Comparison of ENCODE assay signal across 36 cellular contexts in genomic region chr10:125628251-125629049, GRCh38. TPM values are rescaled to one million over a fixed set of nuclear protein-coding genes. Genes with fewer than 3 reads are reported as not detected.
"Had no signal": no experiment of that assay in that cellular context is flagged by ENCODE, and none has a peak within 500 bp of the region (broad histone marks: within the 10 kb centered on the region; RNA-seq: fewer than 3 reads in every experiment).

No MANE protein-coding gene starts in this region.

- H3K4me3 Mint-ChIP-seq: activated B cell treated with CpG ODN at 0.5 μM for 24 hours; activated CD4-positive, alpha-beta memory T cell treated with anti-CD3 and anti-CD28 coated beads for 36 hours; activated CD4-positive, alpha-beta T cell treated with anti-CD3 and anti-CD28 coated beads, Interleukin-2, amount 10 ng/mL, durations not matched to agents 24 days and 14 days; activated CD8-positive, alpha-beta T cell treated with anti-CD3 and anti-CD28 coated beads for 36 hours; activated naive CD4-positive, alpha-beta T cell treated with anti-CD3 and anti-CD28 coated beads, Interleukin-2, amount 10 ng/mL, durations not matched to agents 7 days and 5 days; activated naive CD4-positive, alpha-beta T cell treated with anti-CD3 and anti-CD28 coated beads, Interleukin-2, amount 50 U/mL, for 24 hours; activated naive CD8-positive, alpha-beta T cell; activated naive CD8-positive, alpha-beta T cell treated with anti-CD3 and anti-CD28 coated beads, Interleukin-2, amount 10 ng/mL, durations not matched to agents 7 days and 5 days; activated naive CD8-positive, alpha-beta T cell treated with anti-CD3 and anti-CD28 coated beads, Interleukin-2, amount 50 U/mL, for 24 hours; activated T-cell treated with anti-CD3 and anti-CD28 coated beads, Interleukin-2, amount 50 U/mL, for 24 hours; brain; T-cell; T-helper 17 cell had no signal

- H3K4me1 ChIP-seq: ascending aorta had no signal

- H3K27me3 ChIP-seq: ascending aorta had no signal

- H3K4me3 ChIP-seq: ascending aorta had no signal

- DNase-seq: activated B cell treated with CpG ODN at 0.5 μM for 24 hours; activated CD4-positive, alpha-beta memory T cell treated with anti-CD3 and anti-CD28 coated beads for 36 hours; activated CD4-positive, alpha-beta T cell treated with anti-CD3 and anti-CD28 coated beads for 4 hours; activated CD4-positive, alpha-beta T cell treated with anti-CD3 and anti-CD28 coated beads, Interleukin-2, amount 10 ng/mL, durations not matched to agents 24 days and 14 days; activated CD4-positive, alpha-beta T cell treated with anti-CD3 and anti-CD28 coated beads, Interleukin-2, amount 50 U/mL, for 1 hour; activated CD4-positive, alpha-beta T cell treated with anti-CD3 and anti-CD28 coated beads, Interleukin-2, amount 50 U/mL, for 4 hours; activated CD4-positive, CD25-positive, alpha-beta regulatory T cell treated with anti-CD3 and anti-CD28 coated beads, Interleukin-2, amount 50 U/mL, for 72 hours; activated CD8-positive, alpha-beta memory T cell treated with anti-CD3 and anti-CD28 coated beads, Interleukin-2, amount 50 U/mL, for 48 hours; activated CD8-positive, alpha-beta T cell treated with anti-CD3 and anti-CD28 coated beads for 36 hours; activated effector memory CD4-positive, alpha-beta T cell treated with Interleukin-2 at 50 U/mL for 16 hours; activated gamma-delta T cell; activated naive CD4-positive, alpha-beta T cell treated with anti-CD3 and anti-CD28 coated beads, Interleukin-2, amount 10 ng/mL, durations not matched to agents 7 days and 5 days; activated naive CD4-positive, alpha-beta T cell treated with Interleukin-2 at 50 U/mL for 16 hours; activated naive CD8-positive, alpha-beta T cell treated with anti-CD3 and anti-CD28 coated beads, Interleukin-2, amount 10 ng/mL, durations not matched to agents 7 days and 5 days; activated naive CD8-positive, alpha-beta T cell treated with anti-CD3 and anti-CD28 coated beads, Interleukin-2, amount 50 U/mL, for 24 hours; activated T-cell treated with anti-CD3 and anti-CD28 coated beads, Interleukin-2, amount 50 U/mL, for 24 hours; activated T-cell treated with anti-CD3 and anti-CD28 coated beads, Interleukin-2, amount 50 U/mL, for 48 hours; amygdala; anterior cingulate cortex; central memory CD4-positive, alpha-beta T cell; T-cell; T-helper 17 cell; T1000 had no signal

- H3K27ac Mint-ChIP-seq: activated B cell treated with CpG ODN at 0.5 μM for 24 hours; activated CD4-positive, alpha-beta memory T cell treated with anti-CD3 and anti-CD28 coated beads for 36 hours; activated CD4-positive, alpha-beta T cell treated with anti-CD3 and anti-CD28 coated beads, Interleukin-2, amount 10 ng/mL, durations not matched to agents 24 days and 14 days; activated CD8-positive, alpha-beta T cell treated with anti-CD3 and anti-CD28 coated beads for 36 hours; activated naive CD4-positive, alpha-beta T cell treated with anti-CD3 and anti-CD28 coated beads, Interleukin-2, amount 10 ng/mL, durations not matched to agents 7 days and 5 days; activated naive CD4-positive, alpha-beta T cell treated with anti-CD3 and anti-CD28 coated beads, Interleukin-2, amount 50 U/mL, for 24 hours; activated naive CD8-positive, alpha-beta T cell; activated naive CD8-positive, alpha-beta T cell treated with anti-CD3 and anti-CD28 coated beads, Interleukin-2, amount 10 ng/mL, durations not matched to agents 7 days and 5 days; activated naive CD8-positive, alpha-beta T cell treated with anti-CD3 and anti-CD28 coated beads, Interleukin-2, amount 50 U/mL, for 24 hours; activated T-cell treated with anti-CD3 and anti-CD28 coated beads, Interleukin-2, amount 50 U/mL, for 24 hours; activated T-helper 2 cell treated with anti-CD3 and anti-CD28 coated beads, Interferon-gamma antibody, Interleukin-2, Interleukin-4, amounts not matched to agents 10 μg/mL and 5 μg/mL and 100 μg/mL, durations not matched to agents 14 hours and 24 hours and 36 hours; brain; T-cell; T-helper 17 cell had no signal

- ATAC-seq: activated CD8-positive, alpha-beta T cell treated with anti-CD3 and anti-CD28 coated beads for 36 hours; activated naive CD8-positive, alpha-beta T cell treated with anti-CD3 and anti-CD28 coated beads, Interleukin-2, amount 50 U/mL, for 24 hours; T-cell; T-helper 17 cell had no signal

- H3K36me3 Mint-ChIP-seq: activated CD4-positive, alpha-beta memory T cell treated with anti-CD3 and anti-CD28 coated beads for 36 hours; activated naive CD4-positive, alpha-beta T cell treated with anti-CD3 and anti-CD28 coated beads, Interleukin-2, amount 10 ng/mL, durations not matched to agents 7 days and 5 days; activated naive CD4-positive, alpha-beta T cell treated with anti-CD3 and anti-CD28 coated beads, Interleukin-2, amount 50 U/mL, for 24 hours; activated naive CD8-positive, alpha-beta T cell; activated naive CD8-positive, alpha-beta T cell treated with anti-CD3 and anti-CD28 coated beads, Interleukin-2, amount 10 ng/mL, durations not matched to agents 7 days and 5 days; brain; T-cell had no signal

- H3K9me3 Mint-ChIP-seq: activated B cell treated with CpG ODN at 0.5 μM for 24 hours; activated CD4-positive, alpha-beta memory T cell treated with anti-CD3 and anti-CD28 coated beads for 36 hours; activated CD4-positive, alpha-beta T cell treated with anti-CD3 and anti-CD28 coated beads, Interleukin-2, amount 10 ng/mL, durations not matched to agents 24 days and 14 days; activated CD8-positive, alpha-beta T cell treated with anti-CD3 and anti-CD28 coated beads for 36 hours; activated naive CD4-positive, alpha-beta T cell treated with anti-CD3 and anti-CD28 coated beads, Interleukin-2, amount 10 ng/mL, durations not matched to agents 7 days and 5 days; activated naive CD4-positive, alpha-beta T cell treated with anti-CD3 and anti-CD28 coated beads, Interleukin-2, amount 50 U/mL, for 24 hours; activated naive CD8-positive, alpha-beta T cell treated with anti-CD3 and anti-CD28 coated beads, Interleukin-2, amount 10 ng/mL, durations not matched to agents 7 days and 5 days; activated naive CD8-positive, alpha-beta T cell treated with anti-CD3 and anti-CD28 coated beads, Interleukin-2, amount 50 U/mL, for 24 hours; activated T-cell treated with anti-CD3 and anti-CD28 coated beads, Interleukin-2, amount 50 U/mL, for 24 hours; activated T-helper 2 cell treated with anti-CD3 and anti-CD28 coated beads, Interferon-gamma antibody, Interleukin-2, Interleukin-4, amounts not matched to agents 10 μg/mL and 5 μg/mL and 100 μg/mL, durations not matched to agents 14 hours and 24 hours and 36 hours; T-cell had no signal

- H3K27ac ChIP-seq: ascending aorta, VCaP had no signal

- H3K9me3 ChIP-seq: ascending aorta had no signal

- H3K36me3 ChIP-seq: ascending aorta had no signal

- H3K27me3 Mint-ChIP-seq: activated naive CD8-positive, alpha-beta T cell treated with anti-CD3 and anti-CD28 coated beads, Interleukin-2, amount 10 ng/mL, durations not matched to agents 7 days and 5 days; brain had no signal

- FAIRE-seq: TTC549 had no signal

- H3K4me1 Mint-ChIP-seq: activated B cell treated with CpG ODN at 0.5 μM for 24 hours; activated CD4-positive, alpha-beta T cell treated with anti-CD3 and anti-CD28 coated beads, Interleukin-2, amount 10 ng/mL, durations not matched to agents 24 days and 14 days; activated naive CD4-positive, alpha-beta T cell treated with anti-CD3 and anti-CD28 coated beads, Interleukin-2, amount 10 ng/mL, durations not matched to agents 7 days and 5 days; activated naive CD4-positive, alpha-beta T cell treated with anti-CD3 and anti-CD28 coated beads, Interleukin-2, amount 50 U/mL, for 24 hours; activated naive CD8-positive, alpha-beta T cell treated with anti-CD3 and anti-CD28 coated beads, Interleukin-2, amount 10 ng/mL, durations not matched to agents 7 days and 5 days; activated naive CD8-positive, alpha-beta T cell treated with anti-CD3 and anti-CD28 coated beads, Interleukin-2, amount 50 U/mL, for 24 hours; T-cell; T-helper 17 cell had no signal

RNA-seq across cellular contexts. Expression of gene TEX36, which starts 54.5 kb away (rescaled TPM):
- total RNA-seq: activated B cell treated with CpG ODN at 0.5 μM for 24 hours; activated CD4-positive, alpha-beta memory T cell treated with anti-CD3 and anti-CD28 coated beads for 36 hours; activated CD4-positive, alpha-beta T cell treated with anti-CD3 and anti-CD28 coated beads, Interleukin-2, amount 10 ng/mL, durations not matched to agents 24 days and 14 days; activated CD8-positive, alpha-beta memory T cell treated with anti-CD3 and anti-CD28 coated beads for 36 hours; activated CD8-positive, alpha-beta T cell treated with anti-CD3 and anti-CD28 coated beads for 36 hours; activated naive CD8-positive, alpha-beta T cell treated with anti-CD3 and anti-CD28 coated beads, Interleukin-2, amount 10 ng/mL, durations not matched to agents 7 days and 5 days; activated T-helper 2 cell treated with anti-CD3 and anti-CD28 coated beads, Interferon-gamma antibody, Interleukin-2, Interleukin-4, amounts not matched to agents 10 μg/mL and 5 μg/mL and 100 μg/mL, durations not matched to agents 14 hours and 24 hours and 36 hours; ascending aorta; cardiac septum; cerebellum; T-cell; T-helper 1 cell treated with Interleukin-12 subunit alpha and Interleukin-12 subunit beta and Interleukin-4 antibody, amounts not matched to agents 30 ng/mL and 1 ng/mL, for 36 hours; T-helper 17 cell; T-helper 2 cell treated with Interferon-gamma antibody and Interleukin-4, amounts not matched to agents 100 ng/mL and 5 ng/mL, for 36 hours had no signal
- polyA plus RNA-seq: adipose tissue had no signal
